Comparison of ENCODE assay signal across 32 cellular contexts in the genomic region with DNA sequence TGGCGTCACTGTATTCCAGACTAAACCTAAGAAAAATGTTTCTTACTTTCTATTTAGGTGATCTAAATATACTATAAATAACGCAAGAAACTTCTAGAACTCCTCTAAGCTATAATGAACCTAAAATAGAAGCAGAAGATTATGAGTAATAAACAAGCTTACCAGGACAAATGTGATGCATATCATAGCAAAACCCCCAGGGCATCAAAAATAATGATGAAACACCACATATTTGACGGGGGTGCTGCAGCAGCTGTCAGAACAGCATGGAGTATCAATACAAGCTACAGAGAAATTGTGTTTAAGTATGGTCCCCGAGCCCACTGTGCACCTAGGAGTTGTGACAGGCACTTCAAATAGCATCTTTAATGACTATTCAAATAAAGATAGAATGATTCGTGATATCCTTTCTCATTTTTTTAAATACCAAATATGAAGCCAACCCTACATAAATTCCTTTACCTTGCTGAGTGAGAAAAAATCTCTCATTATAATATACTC.
"Had no signal": no experiment of that assay in that cellular context is flagged by ENCODE, and none has a peak within 500 bp of the region (broad histone marks: within the 10 kb centered on the region; RNA-seq: fewer than 3 reads in every experiment).

No MANE protein-coding gene starts in this region.

- H3K27ac ChIP-seq: adrenal gland, body of pancreas, coronary artery, dorsolateral prefrontal cortex, esophagus muscularis mucosa, WERI-Rb-1 had no signal

- DNase-seq: activated B cell treated with CpG ODN at 0.5 μM for 24 hours; activated CD4-positive, alpha-beta T cell treated with anti-CD3 and anti-CD28 coated beads for 48 hours; activated CD4-positive, alpha-beta T cell treated with anti-CD3 and anti-CD28 coated beads, Interleukin-2, amount 50 U/mL, for 1 hour; activated CD4-positive, alpha-beta T cell treated with anti-CD3 and anti-CD28 coated beads, Interleukin-2, amount 50 U/mL, for 48 hours; activated CD8-positive, alpha-beta memory T cell treated with anti-CD3 and anti-CD28 coated beads for 24 hours; activated CD8-positive, alpha-beta T cell treated with anti-CD3 and anti-CD28 coated beads for 36 hours; activated effector memory CD4-positive, alpha-beta T cell treated with Interleukin-2 at 50 U/mL for 16 hours; activated gamma-delta T cell treated with Interleukin-2 at 50 U/mL for 16 hours; activated naive CD4-positive, alpha-beta T cell treated with anti-CD3 and anti-CD28 coated beads, Interleukin-2, amount 50 U/mL, for 16 hours; activated naive CD4-positive, alpha-beta T cell treated with Interleukin-2 at 50 U/mL for 16 hours; activated T-cell treated with anti-CD3 and anti-CD28 coated beads, Interleukin-2, amount 50 U/mL, for 4 hours; adrenal gland; aorta; body of pancreas; dorsolateral prefrontal cortex; effector memory CD4-positive, alpha-beta T cell; endodermal cell; erythroblast; foreskin melanocyte; head of caudate nucleus; T-helper 1 cell; T-helper 17 cell; T1000; WERI-Rb-1 had no signal

- H3K9me3 Mint-ChIP-seq: activated B cell treated with CpG ODN at 0.5 μM for 24 hours; activated T-cell treated with anti-CD3 and anti-CD28 coated beads, Interleukin-2, amount 50 U/mL, for 4 hours; dendritic cell treated with granulocyte-macrophage colony-stimulating factor and Interleukin-4, amounts not matched to agents 40 ng/mL and 50 ng/mL, for 4 days; T-helper 2 cell treated with Interferon-gamma antibody and Interleukin-4, amounts not matched to agents 5 μg/mL and 100 μg/mL, for 36 hours had no signal

- H3K4me1 Mint-ChIP-seq: activated B cell treated with CpG ODN at 0.5 μM for 24 hours; activated T-helper 17 cell treated with anti-CD3 and anti-CD28 coated beads, Interleukin-2, amount 50 U/mL, for 72 hours; central memory CD8-positive, alpha-beta T cell; endodermal cell; T-helper 17 cell had no signal

- H3K36me3 Mint-ChIP-seq: activated naive CD8-positive, alpha-beta T cell had no signal

- H3K36me3 ChIP-seq: adrenal gland, esophagus muscularis mucosa, WERI-Rb-1 had no signal

- H3K27ac Mint-ChIP-seq: activated B cell treated with CpG ODN at 0.5 μM for 24 hours; activated CD8-positive, alpha-beta T cell treated with anti-CD3 and anti-CD28 coated beads for 36 hours; activated naive CD8-positive, alpha-beta T cell; activated T-helper 17 cell treated with anti-CD3 and anti-CD28 coated beads, Interleukin-2, amount 50 U/mL, for 72 hours; dendritic cell treated with granulocyte-macrophage colony-stimulating factor and Interleukin-4, amounts not matched to agents 40 ng/mL and 50 ng/mL, for 4 days; endodermal cell; T-helper 17 cell; T-helper 2 cell treated with Interferon-gamma antibody and Interleukin-4, amounts not matched to agents 5 μg/mL and 100 μg/mL, for 36 hours had no signal

- H3K4me3 ChIP-seq: adrenal gland, body of pancreas, coronary artery, dorsolateral prefrontal cortex, esophagus muscularis mucosa had no signal

- ATAC-seq: activated CD4-positive, CD25-positive, alpha-beta regulatory T cell treated with anti-CD3 and anti-CD28 coated beads, Interleukin-2, amount 50 U/mL, for 24 hours; activated CD8-positive, alpha-beta T cell treated with anti-CD3 and anti-CD28 coated beads for 36 hours; activated T-cell treated with anti-CD3 and anti-CD28 coated beads, Interleukin-2, amount 50 U/mL, for 4 hours; activated T-helper 17 cell treated with anti-CD3 and anti-CD28 coated beads, Interleukin-2, amount 50 U/mL, for 72 hours; body of pancreas; T-helper 17 cell had no signal

- H3K4me1 ChIP-seq: adrenal gland, body of pancreas, esophagus muscularis mucosa had no signal

- H3K27me3 Mint-ChIP-seq: activated B cell treated with CpG ODN at 0.5 μM for 24 hours; activated T-helper 17 cell treated with anti-CD3 and anti-CD28 coated beads, Interleukin-2, amount 50 U/mL, for 72 hours; central memory CD8-positive, alpha-beta T cell; dendritic cell treated with granulocyte-macrophage colony-stimulating factor and Interleukin-4, amounts not matched to agents 40 ng/mL and 50 ng/mL, for 4 days; T-helper 17 cell had no signal

- H3K4me3 Mint-ChIP-seq: activated B cell treated with CpG ODN at 0.5 μM for 24 hours; activated CD8-positive, alpha-beta T cell treated with anti-CD3 and anti-CD28 coated beads for 36 hours; activated naive CD8-positive, alpha-beta T cell; activated T-cell treated with anti-CD3 and anti-CD28 coated beads, Interleukin-2, amount 50 U/mL, for 4 hours; activated T-helper 17 cell treated with anti-CD3 and anti-CD28 coated beads, Interleukin-2, amount 50 U/mL, for 72 hours; central memory CD8-positive, alpha-beta T cell; dendritic cell treated with granulocyte-macrophage colony-stimulating factor and Interleukin-4, amounts not matched to agents 40 ng/mL and 50 ng/mL, for 4 days; endodermal cell; T-helper 17 cell; T-helper 2 cell treated with Interferon-gamma antibody and Interleukin-4, amounts not matched to agents 5 μg/mL and 100 μg/mL, for 36 hours had no signal

- H3K9me3 ChIP-seq: adrenal gland, body of pancreas, esophagus muscularis mucosa had no signal

- H3K27me3 ChIP-seq: adrenal gland, body of pancreas, esophagus muscularis mucosa had no signal
